Comparison of ENCODE assay signal across 21 cellular contexts in genomic region chr6:107217248-107217647, GRCh38.
DNase-seq lines count a peak whose midpoint lies in the region; TF ChIP-seq lines count a peak whose summit lies in the region.
"Had no signal": no experiment of that assay in that cellular context is flagged by ENCODE, and none has a peak within 500 bp of the region (broad histone marks: within the 10 kb centered on the region; RNA-seq: fewer than 3 reads in every experiment).

No MANE protein-coding gene starts in this region.

- H3K4me3 ChIP-seq in HEK293 (ENCODE audit: low read depth, low read length) (no peak overlapping the region), hepatocyte (no peak overlapping the region)
- H3K4me3 ChIP-seq: BLaER1, MG63, SJSA1 had no signal

- H3K27ac ChIP-seq in HEK293 (ENCODE audit: extremely low read depth, low read depth, low read length) (no peak overlapping the region), hepatocyte (peak overlapping the region; percentile 50), substantia nigra (ENCODE audit: low read depth, low read length, poor library complexity, severe bottlenecking) (no peak overlapping the region)
- H3K27ac ChIP-seq: 22Rv1, BLaER1, SJSA1 had no signal

- H3K4me1 ChIP-seq in HEK293 (ENCODE audit: control insufficient read depth, insufficient read depth, low read length) (peaks cover 11% of the 10 kb centered on the region; the same call in 1 of the 2 replicates), hepatocyte (ENCODE audit: insufficient read depth) (peaks cover 16% of the 10 kb centered on the region)
- H3K4me1 ChIP-seq: BLaER1 had no signal

- H3K79me2 ChIP-seq in hepatocyte, result no peaks in the 10 kb centered on the region

- no peak overlapping the region for H2AFZ ChIP-seq in hepatocyte

- DNase-seq in DMS153 treated with DMSO at 0.1 percent for 48 hours (lab: John Stamatoyannopoulos, UW; ENCODE audit: unreplicated experiment), result peak; percentile 13
- DNase-seq in DMS153 (lab: John Stamatoyannopoulos, UW), result no peak
- peak; percentile 29 for DNase-seq in NCI-H69 (lab: John Stamatoyannopoulos, UW)
- no peak for DNase-seq in hepatocyte (ENCODE audit: low spot score)
- no peak for DNase-seq in substantia nigra (lab: John Stamatoyannopoulos, UW)
- no peak for DNase-seq in activated CD4-positive, CD25-positive, alpha-beta regulatory T cell (lab: John Stamatoyannopoulos, UW)
- DNase-seq in putamen (ENCODE audit: low spot score), result no peak
- DNase-seq: ACHN; CD4-positive, alpha-beta T cell; COR-L47; DMS 273 treated with DMSO at 0.1 percent for 48 hours; GOT3; MG63; NCI-H1048; NCI-H1694; NCI-H510A treated with DMSO at 0.1 percent for 48 hours; NCI-H774 had no signal

- no peaks in the 10 kb centered on the region for H4K20me1 ChIP-seq in hepatocyte (ENCODE audit: insufficient read depth, poor library complexity, severe bottlenecking)
- H4K20me1 ChIP-seq: BLaER1 had no signal

- H3K9me2 ChIP-seq in hepatocyte (replicated peaks; ENCODE audit: insufficient read depth), result no peaks in the 10 kb centered on the region

- CTCF ChIA-PET in HEK293 (lab: Yijun Ruan, JAX), result interaction anchor here (0.6 to 0.7 kb wide), 2 partner anchors 24 to 222 kb away, joined by 3 read pairs; no protein-coding TSS in a partner anchor

- H3K9me3 ChIP-seq in HEK293 (ENCODE audit: control insufficient read depth, insufficient read depth, low read depth, low read length) (no peaks in the 10 kb centered on the region), hepatocyte (ENCODE audit: low read depth) (no peaks in the 10 kb centered on the region)
- H3K9me3 ChIP-seq: BLaER1, MG63, SJSA1 had no signal

- peak overlapping the region; percentile 35 for H3K4me2 ChIP-seq in hepatocyte
- H3K4me2 ChIP-seq: BLaER1 had no signal

- H3K36me3 ChIP-seq in HEK293 (ENCODE audit: control insufficient read depth in 2 of 2, insufficient read depth in 1 of 2, low read length in 2 of 2) (no peaks in the 10 kb centered on the region), hepatocyte (replicated peaks; ENCODE audit: insufficient read depth, low read depth) (no peaks in the 10 kb centered on the region)
- H3K36me3 ChIP-seq: BLaER1, MG63, SJSA1 had no signal

- no peaks in the 10 kb centered on the region for H3K27me3 ChIP-seq in hepatocyte
- H3K27me3 ChIP-seq: BLaER1, MG63, SJSA1 had no signal

- TF ChIP-seq CTCF in HEK293 (tag by site-specific recombination; IDR thresholded peaks at IDR 0.05), result no peak
- no peak for TF ChIP-seq CTCF in hepatocyte (IDR thresholded peaks at IDR 0.05; ENCODE audit: poor library complexity)

- POLR2A ChIA-PET in HEK293 (lab: Yijun Ruan, JAX), result no interaction called here

TF ChIP-seq in HEK293, 187 proteins besides CTCF, POLR2A, EP300 and RAD21 (continues in another document):
- no peak for TF ChIP-seq PRDM1 (tag by site-specific recombination; IDR thresholded peaks at IDR 0.05)
- no peak for TF ChIP-seq ZNF362 (tag by site-specific recombination; IDR thresholded peaks at IDR 0.05)
- no peak for TF ChIP-seq SETDB1 (IDR thresholded peaks at IDR 0.05; ENCODE audit: insufficient read length, low read length)
- TF ChIP-seq ZNF292 (tag by site-specific recombination; IDR thresholded peaks at IDR 0.05; ENCODE audit: borderline replicate concordance, low read depth), result no peak
- TF ChIP-seq IKZF3 (tag by site-specific recombination; IDR thresholded peaks at IDR 0.05), result peak; percentile 32; the same call in 1 of the 2 replicates
- peak; percentile 89 for TF ChIP-seq OVOL3 (tag by site-specific recombination; IDR thresholded peaks at IDR 0.05)
- TF ChIP-seq SP7 (tag by site-specific recombination; IDR thresholded peaks at IDR 0.05), result peak; percentile 84
- 0 out of 2 replicates have a peak, but pooled peaks have one; percentile 20 for TF ChIP-seq GFI1B (tag by site-specific recombination; IDR thresholded peaks at IDR 0.05)
- 0 out of 2 replicates have a peak, but pooled peaks have one; percentile 23 for TF ChIP-seq HIC1 (tag by site-specific recombination; IDR thresholded peaks at IDR 0.05)
- peak; percentile 52 for TF ChIP-seq FEZF1 (tag by site-specific recombination; IDR thresholded peaks at IDR 0.05)
- peak; percentile 87 for TF ChIP-seq OSR2 (tag by site-specific recombination; IDR thresholded peaks at IDR 0.05)
- TF ChIP-seq ZNF580 (tag by site-specific recombination; IDR thresholded peaks at IDR 0.05), result peak; percentile 59; the same call in 1 of the 2 replicates
- TF ChIP-seq ZNF610 (tag by site-specific recombination; IDR thresholded peaks at IDR 0.05; ENCODE audit: borderline replicate concordance), result 0 out of 2 replicates have a peak, but pooled peaks have one; percentile 51
- 0 out of 2 replicates have a peak, but pooled peaks have one; percentile 19 for TF ChIP-seq ZEB2 (tag by site-specific recombination; IDR thresholded peaks at IDR 0.05)
- TF ChIP-seq ZNF16 (tag by site-specific recombination; IDR thresholded peaks at IDR 0.05; ENCODE audit: low read depth), result no peak
- TF ChIP-seq ZBTB44 (tag by site-specific recombination; IDR thresholded peaks at IDR 0.05), result peak; percentile 76
- TF ChIP-seq ZBTB17 (tag by site-specific recombination; IDR thresholded peaks at IDR 0.05), result peak; percentile 27; the same call in 1 of the 2 replicates
- peak; percentile 69 for TF ChIP-seq ZNF596 (tag by site-specific recombination; IDR thresholded peaks at IDR 0.05)
- no peak for TF ChIP-seq ZNF223 (tag by site-specific recombination; IDR thresholded peaks at IDR 0.05)
- TF ChIP-seq PRDM4 (tag by site-specific recombination; IDR thresholded peaks at IDR 0.05), result peak; percentile 89

Comparison
In these comparisons a context has a peak if more than half of its experiments do, and no peak if none do; other contexts are left out.
1. DNase-seq: peak in DMS153 treated with DMSO at 0.1 percent for 48 hours (single experiment) and NCI-H69 (single experiment); none in DMS153 (single experiment), hepatocyte (single experiment), substantia nigra (0 of 49), activated CD4-positive, CD25-positive, alpha-beta regulatory T cell (0 of 4) and putamen (single experiment).